ENCODE assay signal across 19 cellular contexts in genomic region chr16:1323296-1324239, GRCh38. TPM values are rescaled to one million over a fixed set of nuclear protein-coding genes. Genes with fewer than 3 reads are reported as not detected.
DNase-seq lines count a peak whose midpoint lies in the region; ATAC-seq, FAIRE-seq and TF ChIP-seq lines count a peak whose summit lies in the region.
"Had no signal": no experiment of that assay in that cellular context is flagged by ENCODE, and none has a peak within 500 bp of the region (broad histone marks: within the 10 kb centered on the region; RNA-seq: fewer than 3 reads in every experiment).

No MANE protein-coding gene starts in this region.

- intact Hi-C loops in lower leg skin (cut with DNase I; ENCODE audit: low total_unique reads), result no loop called here

- H3K4me2 ChIP-seq in H1 (ENCODE audit: insufficient read depth in 1 of 2, low read depth in 2 of 2, low read length in 2 of 2), result no peak overlapping the region
- H3K4me2 ChIP-seq in neuronal stem cell (ENCODE audit: insufficient read depth, low read length, poor library complexity, severe bottlenecking), result no peak overlapping the region

- H3K4me1 ChIP-seq in H1 (replicated peaks in 1 of 4; ENCODE audit: control insufficient read depth in 3 of 4, insufficient read depth in 4 of 4, low read length in 3 of 4) (no peaks in the 10 kb centered on the region; a peak in 2 of 7 replicates), neuronal stem cell (ENCODE audit: control insufficient read depth in 2 of 2, insufficient read depth in 1 of 2, low read depth in 1 of 2, low read length in 2 of 2) (peaks cover 7% of the 10 kb centered on the region in 2 donors), tibial nerve (peaks cover 0 to 9% (median 2%) of the 10 kb centered on the region in 4 donors)
- H3K4me1 ChIP-seq: gastroesophageal sphincter, lower lobe of right lung, SJSA1, uterus had no signal

- DNase-seq in Ammon's horn (ENCODE audit: low spot score) (peak; percentile 76), NCI-H2029 treated with DMSO at 0.1 percent for 48 hours (lab: John Stamatoyannopoulos, UW) (peak; percentile 41), H1 (ENCODE audit: low read depth in 1 of 2, low spot score in 2 of 2) (no peak), neuronal stem cell (ENCODE audit: low spot score) (no peak), tibial nerve (ENCODE audit: low spot score in 2 of 2) (no peak), lower leg skin (ENCODE audit: low spot score in 2 of 2) (no peak)
- DNase-seq: amniotic stem cell; lower lobe of right lung; NCI-H187; stimulated activated naive CD8-positive, alpha-beta T cell treated with anti-CD3 and anti-CD28 coated beads, Interleukin-15, amount 100 ng/mL, for 72 hours; T-helper 9 cell; uterus had no signal

- TF ChIP-seq POLR2A in H1 (IDR thresholded peaks at IDR 0.05; ENCODE audit: control extremely low read depth in 1 of 2, low read depth in 2 of 2, low read length in 2 of 2), result peak in 1 of 2 experiments; percentile 12; a peak in 1 of 3 replicates
- TF ChIP-seq POLR2A in tibial nerve (IDR thresholded peaks at IDR 0.05), result no peak
- TF ChIP-seq POLR2A in lower leg skin (IDR thresholded peaks at IDR 0.05), result no peak

- H4K5ac ChIP-seq in H1 (ENCODE audit: insufficient read length, low read depth, low read length), result no peak overlapping the region

- H3K27me3 ChIP-seq in H1 (replicated peaks in 1 of 4; ENCODE audit: control insufficient read depth in 3 of 4, extremely low read depth in 1 of 4, insufficient read depth in 3 of 4, low read length in 3 of 4) (no peaks in the 10 kb centered on the region), neuronal stem cell (ENCODE audit: control insufficient read depth in 3 of 3, insufficient read depth in 3 of 3, low read depth in 1 of 3, low read length in 3 of 3) (no peaks in the 10 kb centered on the region), tibial nerve (no peaks in the 10 kb centered on the region)
- H3K27me3 ChIP-seq: gastroesophageal sphincter, right atrium auricular region, SJSA1, uterus had no signal

- POLR2A ChIA-PET in H1 (lab: Charles Lee; ENCODE audit: partially characterized antibody), result interaction anchor here (1.0 to 6.5 kb wide), 3 partner anchors 9 to 55 kb away, joined by 3 to 106 read pairs (median 4); partner anchors contain the start of gene UBE2I

- H4K20me1 ChIP-seq in H1 (replicated peaks in 1 of 2; ENCODE audit: control insufficient read depth in 1 of 2, insufficient read depth in 2 of 2, low read length in 2 of 2), result peaks cover 12 to 18% of the 10 kb centered on the region in 2 experiments

- H3K56ac ChIP-seq in H1 (replicated peaks; ENCODE audit: insufficient read length, low read depth, low read length), result no peak overlapping the region

- H3K18ac ChIP-seq in H1 (ENCODE audit: extremely low read depth, low read length) (no peak overlapping the region), neuronal stem cell (ENCODE audit: low read length) (no peak overlapping the region)

- no peaks in the 10 kb centered on the region for H3K23me2 ChIP-seq in H1 (ENCODE audit: low read depth, low read length)

- H3K79me1 ChIP-seq in H1 (ENCODE audit: low read depth, low read length), result peaks cover 7% of the 10 kb centered on the region
- peaks cover 15% of the 10 kb centered on the region for H3K79me1 ChIP-seq in neuronal stem cell (ENCODE audit: low read depth, low read length)

- H2BK5ac ChIP-seq in H1 (ENCODE audit: low read depth, low read length), result peak overlapping the region; percentile 28; the same call in 1 of the 2 replicates
- H2BK5ac ChIP-seq in neuronal stem cell (ENCODE audit: low read length), result peak overlapping the region; percentile 82

- WGBS in H1 (ENCODE audit: extremely low coverage in 1 of 2, insufficient coverage in 1 of 2, insufficient read length in 1 of 2, insufficient replicate concordance in 2 of 2, low coverage in 1 of 2, low lambda C conversion rate in 2 of 2, missing lambda C conversion rate in 1 of 2), 2 experiments, result 96% methylated on average over 35 of the region's 35 CpGs; no CpG with 5 or more reads in 1 of the 2 experiments
- WGBS in neuronal stem cell (ENCODE audit: extremely low coverage in 2 of 2, insufficient read length in 2 of 2, insufficient replicate concordance in 1 of 2), 2 donors, result no CpG with 5 or more reads among the region's 35 CpGs
- WGBS in tibial nerve, 2 donors, result 55 to 68% methylated on average over 28 to 29 of the region's 35 CpGs
- WGBS in lower leg skin, 2 donors, result 74 to 85% methylated on average over 27 to 31 of the region's 35 CpGs

- no peak overlapping the region for H4K91ac ChIP-seq in H1 (replicated peaks; ENCODE audit: insufficient read length, low read length)
- no peak overlapping the region for H4K91ac ChIP-seq in neuronal stem cell (ENCODE audit: low read depth, low read length, poor library complexity)

- H2BK12ac ChIP-seq in H1 (ENCODE audit: low read depth, low read length), result no peak overlapping the region
- H2BK12ac ChIP-seq in neuronal stem cell (ENCODE audit: low read length), result no peak overlapping the region

- H3K27ac ChIP-seq in H1 (ENCODE audit: low read depth, low read length), result no peak overlapping the region
- H3K27ac ChIP-seq in neuronal stem cell (replicated peaks; ENCODE audit: low read length), result no peak overlapping the region
- peak overlapping the region in 1 of 4 donors; percentile 51 for H3K27ac ChIP-seq in tibial nerve
- H3K27ac ChIP-seq: gastroesophageal sphincter, lower lobe of right lung, right atrium auricular region, SJSA1, uterus had no signal

- TF ChIP-seq CTCF in H1 (IDR thresholded peaks at IDR 0.05; ENCODE audit: control extremely low read depth in 1 of 3, insufficient read depth in 1 of 3, low read depth in 1 of 3, low read length in 3 of 3) (no peak), tibial nerve (IDR thresholded peaks at IDR 0.05) (no peak), lower leg skin (IDR thresholded peaks at IDR 0.05) (no peak)

- H2BK120ac ChIP-seq in H1 (replicated peaks; ENCODE audit: low read depth, low read length) (no peak overlapping the region), neuronal stem cell (ENCODE audit: low read depth, low read length) (no peak overlapping the region)

- H3K23ac ChIP-seq in H1 (ENCODE audit: insufficient read length) (no peak overlapping the region), neuronal stem cell (ENCODE audit: low read depth, low read length, poor library complexity) (peak overlapping the region; percentile 25)

- H2AFZ ChIP-seq in H1 (ENCODE audit: low read length) (no peak overlapping the region), neuronal stem cell (ENCODE audit: low read length) (no peak overlapping the region)

- ATAC-seq in HG03025 (IDR thresholded peaks at IDR 0.05; ENCODE audit: low FRiP score, unreplicated experiment) (no peak), HG03139 (IDR thresholded peaks at IDR 0.05; ENCODE audit: unreplicated experiment) (no peak)
- ATAC-seq: gastroesophageal sphincter; GM12878; natural killer cell treated with Interleukin-12 subunit alpha and Interleukin-12 subunit beta and Interleukin-15 and Interleukin-18, amount 100 ng/mL, for 72 hours; stimulated activated naive CD8-positive, alpha-beta T cell treated with anti-CD3 and anti-CD28 coated beads, Interleukin-15, amount 100 ng/mL, for 72 hours had no signal

- H3K4ac ChIP-seq in H1 (replicated peaks; ENCODE audit: insufficient read length, low read depth, low read length), result no peak overlapping the region
- no peak overlapping the region for H3K4ac ChIP-seq in neuronal stem cell (ENCODE audit: low read length)

- no peak overlapping the region for H2BK20ac ChIP-seq in H1 (ENCODE audit: low read length)

- peak overlapping the region; percentile 64; the same call in 1 of the 2 replicates for H4K8ac ChIP-seq in H1 (ENCODE audit: extremely low read depth, insufficient read depth, low read length)
- no peak overlapping the region for H4K8ac ChIP-seq in neuronal stem cell (ENCODE audit: low read depth, low read length)

- FAIRE-seq in H1 (lab: Jason Lieb, UNC), result no peak
- FAIRE-seq: GM12878 had no signal

- H2BK15ac ChIP-seq in H1 (ENCODE audit: low read length) (no peak overlapping the region), neuronal stem cell (ENCODE audit: low read length) (no peak overlapping the region)

- CTCF ChIA-PET in H1 (lab: Charles Lee; ENCODE audit: partially characterized antibody), result interaction anchor here (0.7 to 2.1 kb wide), 8 partner anchors 8 to 107 kb away, joined by 3 to 5 read pairs (median 3); partner anchors contain the start of gene PERCC1

- H3K9ac ChIP-seq in H1 (replicated peaks in 1 of 4; ENCODE audit: extremely low read depth in 1 of 4, low read depth in 3 of 4, low read length in 3 of 4) (no peak overlapping the region), neuronal stem cell (ENCODE audit: low read depth, low read length, poor library complexity) (peak overlapping the region; percentile 70)

- no peaks in the 10 kb centered on the region for H3K9me3 ChIP-seq in H1 (ENCODE audit: insufficient read depth in 2 of 2, low read depth in 1 of 2, low read length in 1 of 2)
- peaks cover 0 to 4% of the 10 kb centered on the region in 2 donors for H3K9me3 ChIP-seq in neuronal stem cell (replicated peaks in 1 of 2; ENCODE audit: control insufficient read depth in 2 of 2, insufficient read depth in 1 of 2, low read depth in 1 of 2, low read length in 2 of 2)
- H3K9me3 ChIP-seq in tibial nerve, result no peaks in the 10 kb centered on the region
- H3K9me3 ChIP-seq: gastroesophageal sphincter, lower lobe of right lung, right atrium auricular region, SJSA1, uterus had no signal

- no peaks in the 10 kb centered on the region; a peak in 1 of 4 replicates for H3K79me2 ChIP-seq in H1 (ENCODE audit: control insufficient read depth in 1 of 2, insufficient read depth in 2 of 2, low read length in 2 of 2)

- H3K14ac ChIP-seq in H1 (ENCODE audit: insufficient read length) (no peak overlapping the region), neuronal stem cell (ENCODE audit: low read length) (no peak overlapping the region)

- TF ChIP-seq EP300 in H1 (IDR thresholded peaks at IDR 0.05; ENCODE audit: borderline replicate concordance in 1 of 2, low read depth in 2 of 2, low read length in 2 of 2) (no peak), tibial nerve (IDR thresholded peaks at IDR 0.05) (no peak)

- H3K4me3 ChIP-seq in H1 (ENCODE audit: extremely low read depth in 1 of 4, insufficient read depth in 2 of 4, low read depth in 3 of 4, low read length in 4 of 4) (no peak overlapping the region), neuronal stem cell (ENCODE audit: low read length in 2 of 2) (peak overlapping the region in 1 of 2 donors; percentile 39), tibial nerve (no peak overlapping the region), lower leg skin (ENCODE audit: low read depth, poor library complexity, severe bottlenecking) (no peak overlapping the region)
- H3K4me3 ChIP-seq: gastroesophageal sphincter, GM12878, lower lobe of right lung, right atrium auricular region, SJSA1, uterus had no signal

- peaks cover 30 to 51% (median 41%) of the 10 kb centered on the region in 4 experiments for H3K36me3 ChIP-seq in H1 (ENCODE audit: control insufficient read depth in 2 of 4, insufficient read depth in 4 of 4, low read length in 3 of 4)
- peaks cover 50 to 69% of the 10 kb centered on the region in 2 donors for H3K36me3 ChIP-seq in neuronal stem cell (replicated peaks in 1 of 2; ENCODE audit: control insufficient read depth in 2 of 2, insufficient read depth in 2 of 2, low read length in 2 of 2)
- peaks cover 5 to 94% (median 33%) of the 10 kb centered on the region in 3 donors for H3K36me3 ChIP-seq in tibial nerve
- H3K36me3 ChIP-seq: uterus had no signal

- H2AK5ac ChIP-seq in H1 (ENCODE audit: low read depth, low read length), result no peak overlapping the region
- no peak overlapping the region for H2AK5ac ChIP-seq in neuronal stem cell (ENCODE audit: low read depth, low read length)

- TF ChIP-seq RAD21 in H1 (IDR thresholded peaks at IDR 0.05 in 1 of 2, conservative IDR thresholded peaks at IDR 0.05 in 1 of 2; ENCODE audit: low read depth in 2 of 2, low read length in 2 of 2), result no peak

RNA-seq across cellular contexts. Expression of gene BAIAP3, which starts 9.9 kb away (rescaled TPM):
- 6.8 and 7.9 TPM in 2 replicates for total RNA-seq in H1 (2021; fragmentation: NEBNext Ultra II Directional; extraction: Animal tissue kit (Norgen Biotek cat#: 25700))
- 2.9 and 6.3 TPM in 2 replicates for polyA plus RNA-seq in H1 (2011; rRNA removed)
- 4.8 TPM for polyA plus RNA-seq in H1 (2011; cell fraction: cytosol; rRNA removed)
- 33.8 TPM for polyA plus RNA-seq in H1 (2011; cell fraction: nucleus; rRNA removed)
- polyA plus RNA-seq in H1 (2012, experiment 1 of 2), result 4.5 to 6.4 TPM (median 5.6 TPM) in 4 replicates
- 2.6 TPM for polyA plus RNA-seq in H1 (2012, experiment 2 of 2)
- polyA plus RNA-seq in H1 (2013, experiment 1 of 2), result 5.0 TPM
- polyA plus RNA-seq in H1 (2013, experiment 2 of 2), result 3.4 TPM
- 2.0 and 2.1 TPM in 2 replicates for polyA minus RNA-seq in H1 (2011; rRNA and poly(A)+ RNA removed)
- polyA minus RNA-seq in H1 (2011; cell fraction: cytosol; rRNA and poly(A)+ RNA removed), result 5.7 TPM
- 11.1 TPM for polyA minus RNA-seq in H1 (2011; cell fraction: nucleus; rRNA and poly(A)+ RNA removed)
- 3.1 TPM for polyA plus RNA-seq in neuronal stem cell (2013, experiment 1 of 2)
- polyA plus RNA-seq in neuronal stem cell (2013, experiment 2 of 2), result 2.9 TPM
- total RNA-seq in tibial nerve (1 to 10 TPM in 3 of 4 donors, under 1 TPM in 1; 0.66 to 2.7 (median 2.3) TPM), lower leg skin (1 to 10 TPM; 1.5 to 5.4 (median 2.4) TPM)

RNA-seq across cellular contexts. Expression of gene UBE2I, which starts 14.1 kb away (rescaled TPM):
- 268 and 272 TPM in 2 replicates for total RNA-seq in H1 (2021; fragmentation: NEBNext Ultra II Directional; extraction: Animal tissue kit (Norgen Biotek cat#: 25700))
- 148 and 162 TPM in 2 replicates for polyA plus RNA-seq in H1 (2011; rRNA removed)
- polyA plus RNA-seq in H1 (2011; cell fraction: cytosol; rRNA removed), result 142 TPM
- 143 TPM for polyA plus RNA-seq in H1 (2011; cell fraction: nucleus; rRNA removed)
- polyA plus RNA-seq in H1 (2012, experiment 1 of 2), result 186 to 197 TPM (median 190 TPM) in 4 replicates
- polyA plus RNA-seq in H1 (2012, experiment 2 of 2), result 278 TPM
- polyA plus RNA-seq in H1 (2013, experiment 1 of 2), result 202 TPM
- polyA plus RNA-seq in H1 (2013, experiment 2 of 2), result 204 TPM
- polyA minus RNA-seq in H1 (2011; rRNA and poly(A)+ RNA removed), result 87.2 and 89.0 TPM in 2 replicates
- 84.7 TPM for polyA minus RNA-seq in H1 (2011; cell fraction: cytosol; rRNA and poly(A)+ RNA removed)
- 99.4 TPM for polyA minus RNA-seq in H1 (2011; cell fraction: nucleus; rRNA and poly(A)+ RNA removed)
- 253 TPM for polyA plus RNA-seq in neuronal stem cell (2013, experiment 1 of 2)
- 258 TPM for polyA plus RNA-seq in neuronal stem cell (2013, experiment 2 of 2)
- total RNA-seq in tibial nerve (100 to 1,000 TPM in 3 of 4 donors, 10 to 100 TPM in 1; 87.3 to 161 (median 111) TPM), lower leg skin (100 to 1,000 TPM in 1 of 4 donors, 10 to 100 TPM in 3; 42.1 to 138 (median 47.4) TPM)

RNA-seq across cellular contexts. Expression of gene TSR3, which starts 28.1 kb away (rescaled TPM):
- total RNA-seq in H1 (2021; fragmentation: NEBNext Ultra II Directional; extraction: Animal tissue kit (Norgen Biotek cat#: 25700)), result 45.9 and 52.3 TPM in 2 replicates
- polyA plus RNA-seq in H1 (2011; rRNA removed), result 43.1 and 66.0 TPM in 2 replicates
- 60.3 TPM for polyA plus RNA-seq in H1 (2011; cell fraction: cytosol; rRNA removed)
- polyA plus RNA-seq in H1 (2011; cell fraction: nucleus; rRNA removed), result 46.0 TPM
- 31.8 to 57.4 TPM (median 53.2 TPM) in 4 replicates for polyA plus RNA-seq in H1 (2012, experiment 1 of 2)
- polyA plus RNA-seq in H1 (2012, experiment 2 of 2), result 37.5 TPM
- 25.0 TPM for polyA plus RNA-seq in H1 (2013, experiment 1 of 2)
- 26.0 TPM for polyA plus RNA-seq in H1 (2013, experiment 2 of 2)
- 10.2 and 10.8 TPM in 2 replicates for polyA minus RNA-seq in H1 (2011; rRNA and poly(A)+ RNA removed)
- 31.2 TPM for polyA minus RNA-seq in H1 (2011; cell fraction: cytosol; rRNA and poly(A)+ RNA removed)
- polyA minus RNA-seq in H1 (2011; cell fraction: nucleus; rRNA and poly(A)+ RNA removed), result 19.7 TPM
- 32.4 TPM for polyA plus RNA-seq in neuronal stem cell (2013, experiment 1 of 2)
- polyA plus RNA-seq in neuronal stem cell (2013, experiment 2 of 2), result 29.6 TPM
- total RNA-seq in tibial nerve (100 to 1,000 TPM in 3 of 4 donors, 10 to 100 TPM in 1; 72.2 to 122 (median 108) TPM), lower leg skin (100 to 1,000 TPM in 1 of 4 donors, 10 to 100 TPM in 3; 76.8 to 106 (median 90.5) TPM)

RNA-seq across cellular contexts. Expression of gene GNPTG, which starts 28.2 kb away (rescaled TPM):
- total RNA-seq in H1 (2021; fragmentation: NEBNext Ultra II Directional; extraction: Animal tissue kit (Norgen Biotek cat#: 25700)), result 25.2 and 26.2 TPM in 2 replicates
- polyA plus RNA-seq in H1 (2011; rRNA removed), result 51.2 and 73.3 TPM in 2 replicates
- 45.7 TPM for polyA plus RNA-seq in H1 (2011; cell fraction: cytosol; rRNA removed)
- polyA plus RNA-seq in H1 (2011; cell fraction: nucleus; rRNA removed), result 73.3 TPM
- polyA plus RNA-seq in H1 (2012, experiment 1 of 2), result 21.7 to 30.2 TPM (median 28.6 TPM) in 4 replicates
- polyA plus RNA-seq in H1 (2012, experiment 2 of 2), result 17.9 TPM
- 22.1 TPM for polyA plus RNA-seq in H1 (2013, experiment 1 of 2)
- polyA plus RNA-seq in H1 (2013, experiment 2 of 2), result 23.7 TPM
- 9.9 and 10.5 TPM in 2 replicates for polyA minus RNA-seq in H1 (2011; rRNA and poly(A)+ RNA removed)
- 9.3 TPM for polyA minus RNA-seq in H1 (2011; cell fraction: cytosol; rRNA and poly(A)+ RNA removed)
- polyA minus RNA-seq in H1 (2011; cell fraction: nucleus; rRNA and poly(A)+ RNA removed), result 13.4 TPM
- polyA plus RNA-seq in neuronal stem cell (2013, experiment 1 of 2), result 14.7 TPM
- polyA plus RNA-seq in neuronal stem cell (2013, experiment 2 of 2), result 13.2 TPM
- 100 to 1,000 TPM in 1 of 4 donors, 10 to 100 TPM in 3; 51.1 to 117 (median 71.6) TPM for total RNA-seq in tibial nerve
- total RNA-seq in lower leg skin, result 10 to 100 TPM; 46.5 to 65.7 (median 60.0) TPM

Comparison
In these comparisons a context has a peak if more than half of its experiments do, and no peak if none do; other contexts are left out.
1. DNase-seq: peak in Ammon's horn (single experiment) and NCI-H2029 treated with DMSO at 0.1 percent for 48 hours (single experiment); none in H1 (0 of 2), neuronal stem cell (single experiment), tibial nerve (0 of 2) and lower leg skin (0 of 2).